ENCODE assay signal across 13 cellular contexts in the genomic region with DNA sequence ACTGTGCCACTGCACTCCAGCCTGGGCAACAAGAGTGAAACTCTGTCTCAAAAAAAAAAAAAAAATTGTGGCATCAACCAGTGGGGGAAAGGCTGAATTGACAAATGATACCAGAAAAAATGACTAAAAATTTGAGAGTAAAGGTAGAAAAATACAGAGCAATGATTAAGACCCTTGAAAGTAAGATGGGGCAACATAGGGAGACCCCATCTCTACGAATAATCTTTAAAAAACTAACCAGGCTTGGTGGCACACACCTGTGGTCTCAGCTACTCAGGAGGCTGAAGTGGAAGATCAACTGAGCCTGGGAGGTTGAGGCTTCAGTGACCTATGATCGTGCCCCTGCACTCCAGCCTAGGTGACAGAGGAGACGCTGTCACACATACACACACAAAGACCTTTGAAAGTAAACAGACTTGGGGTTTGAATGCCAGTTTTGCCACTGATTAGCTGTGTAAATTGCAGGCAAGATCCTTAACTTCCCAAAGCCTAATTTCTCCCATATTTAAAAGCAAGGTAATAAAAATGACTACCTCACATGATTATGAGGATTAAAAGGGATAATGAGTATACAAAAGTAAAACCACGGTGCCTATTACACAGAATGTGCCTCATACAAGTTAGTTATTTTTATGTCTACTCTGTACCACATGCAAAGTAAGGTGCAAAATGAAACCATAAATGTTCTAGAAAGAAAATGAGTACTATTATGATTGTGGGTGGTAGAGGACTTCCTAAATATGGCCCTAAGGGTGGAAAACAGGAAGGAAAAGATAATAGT. TPM values are rescaled to one million over a fixed set of nuclear protein-coding genes. Genes with fewer than 3 reads are reported as not detected.
DNase-seq lines count a peak whose midpoint lies in the region; ATAC-seq and TF ChIP-seq lines count a peak whose summit lies in the region.
"Had no signal": no experiment of that assay in that cellular context is flagged by ENCODE, and none has a peak within 500 bp of the region (broad histone marks: within the 10 kb centered on the region; RNA-seq: fewer than 3 reads in every experiment).

No MANE protein-coding gene starts in this region.

- H3K27ac ChIP-seq in lower lobe of right lung: peak overlapping the region; percentile 38
- H3K27ac ChIP-seq: suprapubic skin had no signal

- ATAC-seq in GM18519 (IDR thresholded peaks at IDR 0.05; ENCODE audit: low FRiP score, unreplicated experiment): peak; percentile 42
- peak; percentile 90 for ATAC-seq in GM21515 (IDR thresholded peaks at IDR 0.05; ENCODE audit: unreplicated experiment)
- peak; percentile 79 for ATAC-seq in HG03196 (IDR thresholded peaks at IDR 0.05; ENCODE audit: unreplicated experiment)
- peak; percentile 19 to 37 for ATAC-seq in lower lobe of right lung
- ATAC-seq: effector memory CD8-positive, alpha-beta T cell had no signal

- H3K4me3 ChIP-seq in lower lobe of right lung: no peak overlapping the region
- H3K4me3 ChIP-seq: suprapubic skin had no signal

- peaks cover 5% of the 10 kb centered on the region for H3K4me1 ChIP-seq in lower lobe of right lung
- H3K4me1 ChIP-seq: suprapubic skin had no signal

- intact Hi-C loops in lower lobe of right lung (cut with DNase I): no loop called here

- DNase-seq in lower lobe of right lung (no peak), DMS 273 (lab: John Stamatoyannopoulos, UW; ENCODE audit: unreplicated experiment) (no peak), NCI-H2227 treated with DMSO at 0.1 percent for 48 hours (lab: John Stamatoyannopoulos, UW) (no peak), NCI-H2196 (lab: John Stamatoyannopoulos, UW; ENCODE audit: unreplicated experiment) (no peak), HUDEP-2 (lab: John Stamatoyannopoulos, UW; ENCODE audit: unreplicated experiment in 76 of 76) (no peak)
- DNase-seq: activated effector memory CD4-positive, alpha-beta T cell treated with Interleukin-2 at 50 U/mL for 16 hours; effector memory CD8-positive, alpha-beta T cell; immature natural killer cell; T-helper 1 cell had no signal

- H3K27me3 ChIP-seq in lower lobe of right lung (ENCODE audit: low read depth): no peaks in the 10 kb centered on the region
- H3K27me3 ChIP-seq: suprapubic skin had no signal

- TF ChIP-seq CTCF in lower lobe of right lung (IDR thresholded peaks at IDR 0.05): no peak

- H3K36me3 ChIP-seq in lower lobe of right lung: no peaks in the 10 kb centered on the region
- H3K36me3 ChIP-seq: suprapubic skin had no signal

- no peaks in the 10 kb centered on the region for H3K9me3 ChIP-seq in lower lobe of right lung
- H3K9me3 ChIP-seq: suprapubic skin had no signal

RNA-seq across cellular contexts. Expression of gene PAFAH1B1, which starts 21.7 kb away (rescaled TPM):
- total RNA-seq in lower lobe of right lung: 129 TPM

Comparison
In these comparisons a context has a peak if more than half of its experiments do, and no peak if none do; other contexts are left out.
1. ATAC-seq: peak in every context shown above with its lines; median percentile 90 in GM21515; 79 in HG03196; 42 in GM18519; 28 in lower lobe of right lung.